ENCODE assay signal across 16 cellular contexts in the genomic region with DNA sequence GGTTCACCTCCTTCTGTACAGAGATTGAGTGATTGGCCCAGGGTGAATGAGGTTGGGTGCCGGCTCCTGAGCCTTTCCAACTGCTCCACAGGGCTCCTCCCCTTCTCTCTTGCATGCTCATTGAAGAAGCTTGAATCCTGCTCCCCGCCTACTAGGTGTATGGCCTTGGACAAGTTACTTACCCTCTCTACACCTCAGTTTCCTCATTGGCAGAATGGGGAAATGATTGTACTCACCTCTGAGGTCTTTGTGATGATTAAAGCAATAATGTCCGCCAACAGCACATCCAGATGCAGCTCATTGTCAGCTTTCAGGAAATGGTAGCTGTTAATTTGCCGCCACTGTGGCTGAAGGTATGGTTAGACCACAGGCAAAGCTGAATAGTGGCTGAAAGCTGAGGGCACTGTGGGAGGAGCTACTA.
A peak's percentile ranks its signal among the peaks of the same experiment; 100 is the strongest.
DNase-seq lines count a peak whose midpoint lies in the region; ATAC-seq, FAIRE-seq and TF ChIP-seq lines count a peak whose summit lies in the region.
"Had no signal": no experiment of that assay in that cellular context is flagged by ENCODE, and none has a peak within 500 bp of the region (broad histone marks: within the 10 kb centered on the region; RNA-seq: fewer than 3 reads in every experiment).

No MANE protein-coding gene starts in this region.

- H3K36me3 Mint-ChIP-seq in activated naive CD4-positive, alpha-beta T cell treated with anti-CD3 and anti-CD28 coated beads, Interleukin-2, amount 10 ng/mL, durations not matched to agents 7 days and 5 days: peaks cover 24% of the 10 kb centered on the region
- H3K36me3 Mint-ChIP-seq in activated naive CD4-positive, alpha-beta T cell treated with anti-CD3 and anti-CD28 coated beads for 36 hours (ENCODE audit: low read depth): peaks cover 18% of the 10 kb centered on the region
- peaks cover 10% of the 10 kb centered on the region for H3K36me3 Mint-ChIP-seq in activated naive CD8-positive, alpha-beta T cell treated with anti-CD3 and anti-CD28 coated beads, Interleukin-2, amount 50 U/mL, for 24 hours (ENCODE audit: low read depth)

- TF ChIP-seq POLR2A in NB4 (IDR thresholded peaks at IDR 0.05; ENCODE audit: extremely low read depth, insufficient read length): no peak
- no peak for TF ChIP-seq POLR2A in GM12892 (IDR thresholded peaks at IDR 0.05; ENCODE audit: low read depth, low read length)

- no peak for TF ChIP-seq CTCF in NB4 (IDR thresholded peaks at IDR 0.05; ENCODE audit: low read depth, low read length)

- intact Hi-C loops in activated naive CD4-positive, alpha-beta T cell treated with anti-CD3 and anti-CD28 coated beads for 36 hours (cut with micrococcal nuclease): no loop called here

- ATAC-seq in activated naive CD8-positive, alpha-beta T cell treated with anti-CD3 and anti-CD28 coated beads, Interleukin-2, amount 50 U/mL, for 24 hours: peak; percentile 66
- ATAC-seq in stimulated activated naive CD8-positive, alpha-beta T cell treated with anti-CD3 and anti-CD28 coated beads, Interleukin-15, amount 100 ng/mL, for 72 hours: peak; percentile 89
- ATAC-seq: lower lobe of right lung had no signal

- peaks cover 74% of the 10 kb centered on the region for H3K4me1 Mint-ChIP-seq in activated naive CD4-positive, alpha-beta T cell treated with anti-CD3 and anti-CD28 coated beads, Interleukin-2, amount 10 ng/mL, durations not matched to agents 7 days and 5 days
- peaks cover 20% of the 10 kb centered on the region for H3K4me1 Mint-ChIP-seq in activated naive CD4-positive, alpha-beta T cell treated with anti-CD3 and anti-CD28 coated beads for 36 hours (ENCODE audit: low read depth)
- H3K4me1 Mint-ChIP-seq in activated naive CD8-positive, alpha-beta T cell treated with anti-CD3 and anti-CD28 coated beads, Interleukin-2, amount 50 U/mL, for 24 hours: peaks cover 37% of the 10 kb centered on the region
- H3K4me1 Mint-ChIP-seq in stimulated activated naive CD8-positive, alpha-beta T cell treated with anti-CD3 and anti-CD28 coated beads, Interleukin-15, amount 100 ng/mL, for 72 hours: peaks cover 44% of the 10 kb centered on the region

- H3K27me3 Mint-ChIP-seq in activated naive CD4-positive, alpha-beta T cell treated with anti-CD3 and anti-CD28 coated beads, Interleukin-2, amount 10 ng/mL, durations not matched to agents 7 days and 5 days: no peaks in the 10 kb centered on the region
- H3K27me3 Mint-ChIP-seq in activated naive CD4-positive, alpha-beta T cell treated with anti-CD3 and anti-CD28 coated beads for 36 hours (ENCODE audit: low read depth): no peaks in the 10 kb centered on the region
- no peaks in the 10 kb centered on the region for H3K27me3 Mint-ChIP-seq in activated naive CD8-positive, alpha-beta T cell treated with anti-CD3 and anti-CD28 coated beads, Interleukin-2, amount 50 U/mL, for 24 hours
- H3K27me3 Mint-ChIP-seq in stimulated activated naive CD8-positive, alpha-beta T cell treated with anti-CD3 and anti-CD28 coated beads, Interleukin-15, amount 100 ng/mL, for 72 hours: no peaks in the 10 kb centered on the region

- DNase-seq in activated naive CD4-positive, alpha-beta T cell treated with anti-CD3 and anti-CD28 coated beads, Interleukin-2, amount 10 ng/mL, durations not matched to agents 7 days and 5 days: peak; percentile 72
- no peak for DNase-seq in activated naive CD4-positive, alpha-beta T cell treated with anti-CD3 and anti-CD28 coated beads for 36 hours
- peak; percentile 85 for DNase-seq in NB4 (ENCODE audit: low read depth)
- DNase-seq in activated naive CD8-positive, alpha-beta T cell treated with anti-CD3 and anti-CD28 coated beads, Interleukin-2, amount 50 U/mL, for 24 hours: peak; percentile 10
- DNase-seq in stimulated activated naive CD8-positive, alpha-beta T cell treated with anti-CD3 and anti-CD28 coated beads, Interleukin-15, amount 100 ng/mL, for 72 hours: peak; percentile 45 to 79
- DNase-seq in GM12892 (ENCODE audit: insufficient read length): no peak
- no peak for DNase-seq in AG08396 (ENCODE audit: low spot score)
- no peak for DNase-seq in C1 segment of cervical spinal cord (lab: John Stamatoyannopoulos, UW)
- DNase-seq: activated gamma-delta T cell treated with Interleukin-2 at 50 U/mL for 16 hours; hippocampal formation; lower lobe of right lung; NCI-H1105; NCI-H446 treated with DMSO at 0.1 percent for 48 hours; ovary; stimulated activated naive CD4-positive, alpha-beta T cell treated with Interleukin-2 at 50 U/mL for 16 hours had no signal

- H3K9me3 Mint-ChIP-seq in activated naive CD4-positive, alpha-beta T cell treated with anti-CD3 and anti-CD28 coated beads, Interleukin-2, amount 10 ng/mL, durations not matched to agents 7 days and 5 days: peaks cover 19% of the 10 kb centered on the region
- H3K9me3 Mint-ChIP-seq in activated naive CD4-positive, alpha-beta T cell treated with anti-CD3 and anti-CD28 coated beads for 36 hours: peaks cover 2% of the 10 kb centered on the region
- H3K9me3 Mint-ChIP-seq in activated naive CD8-positive, alpha-beta T cell treated with anti-CD3 and anti-CD28 coated beads, Interleukin-2, amount 50 U/mL, for 24 hours: peaks cover 4% of the 10 kb centered on the region
- peaks cover 9 to 12% of the 10 kb centered on the region in 2 donors for H3K9me3 Mint-ChIP-seq in stimulated activated naive CD8-positive, alpha-beta T cell treated with anti-CD3 and anti-CD28 coated beads, Interleukin-15, amount 100 ng/mL, for 72 hours

- no peak overlapping the region for H3K4me3 ChIP-seq in NB4 (ENCODE audit: low read depth, low read length)
- H3K4me3 ChIP-seq: lower lobe of right lung, ovary had no signal

- H3K4me3 Mint-ChIP-seq in activated naive CD4-positive, alpha-beta T cell treated with anti-CD3 and anti-CD28 coated beads, Interleukin-2, amount 10 ng/mL, durations not matched to agents 7 days and 5 days: no peak overlapping the region
- no peak overlapping the region for H3K4me3 Mint-ChIP-seq in activated naive CD4-positive, alpha-beta T cell treated with anti-CD3 and anti-CD28 coated beads for 36 hours
- no peak overlapping the region for H3K4me3 Mint-ChIP-seq in activated naive CD8-positive, alpha-beta T cell treated with anti-CD3 and anti-CD28 coated beads, Interleukin-2, amount 50 U/mL, for 24 hours
- H3K4me3 Mint-ChIP-seq in stimulated activated naive CD8-positive, alpha-beta T cell treated with anti-CD3 and anti-CD28 coated beads, Interleukin-15, amount 100 ng/mL, for 72 hours: peak overlapping the region; percentile 5 to 51

- CTCF ChIA-PET in activated naive CD4-positive, alpha-beta T cell treated with anti-CD3 and anti-CD28 coated beads, Interleukin-2, amount 10 ng/mL, durations not matched to agents 7 days and 5 days (lab: Charles Lee): interaction anchor here (0.6 to 1.6 kb wide), 3 partner anchors 9 to 251 kb away, joined by 3 to 4 read pairs (median 4); no protein-coding TSS in a partner anchor
- CTCF ChIA-PET in activated naive CD4-positive, alpha-beta T cell treated with anti-CD3 and anti-CD28 coated beads for 36 hours (lab: Charles Lee): no interaction called here

- peak overlapping the region; percentile 77 for H3K27ac Mint-ChIP-seq in activated naive CD4-positive, alpha-beta T cell treated with anti-CD3 and anti-CD28 coated beads, Interleukin-2, amount 10 ng/mL, durations not matched to agents 7 days and 5 days
- no peak overlapping the region for H3K27ac Mint-ChIP-seq in activated naive CD4-positive, alpha-beta T cell treated with anti-CD3 and anti-CD28 coated beads for 36 hours
- H3K27ac Mint-ChIP-seq in activated naive CD8-positive, alpha-beta T cell treated with anti-CD3 and anti-CD28 coated beads, Interleukin-2, amount 50 U/mL, for 24 hours: no peak overlapping the region
- H3K27ac Mint-ChIP-seq in stimulated activated naive CD8-positive, alpha-beta T cell treated with anti-CD3 and anti-CD28 coated beads, Interleukin-15, amount 100 ng/mL, for 72 hours: peak overlapping the region in 1 of 2 donors; percentile 90

- no peak for FAIRE-seq in GM12892 (lab: Jason Lieb, UNC)
- FAIRE-seq: TTC549 had no signal

Comparison
In these comparisons a context has a peak if more than half of its experiments do, and no peak if none do; other contexts are left out.
1. DNase-seq: peak in activated naive CD4-positive, alpha-beta T cell treated with anti-CD3 and anti-CD28 coated beads, Interleukin-2, amount 10 ng/mL, durations not matched to agents 7 days and 5 days (single experiment), NB4 (single experiment), activated naive CD8-positive, alpha-beta T cell treated with anti-CD3 and anti-CD28 coated beads, Interleukin-2, amount 50 U/mL, for 24 hours (single experiment) and stimulated activated naive CD8-positive, alpha-beta T cell treated with anti-CD3 and anti-CD28 coated beads, Interleukin-15, amount 100 ng/mL, for 72 hours (2 of 2); none in activated naive CD4-positive, alpha-beta T cell treated with anti-CD3 and anti-CD28 coated beads for 36 hours (single experiment), GM12892 (single experiment), AG08396 (single experiment) and C1 segment of cervical spinal cord (0 of 14).
2. H3K4me3 Mint-ChIP-seq: peak in stimulated activated naive CD8-positive, alpha-beta T cell treated with anti-CD3 and anti-CD28 coated beads, Interleukin-15, amount 100 ng/mL, for 72 hours (2 of 2); none in activated naive CD4-positive, alpha-beta T cell treated with anti-CD3 and anti-CD28 coated beads, Interleukin-2, amount 10 ng/mL, durations not matched to agents 7 days and 5 days (single experiment), activated naive CD4-positive, alpha-beta T cell treated with anti-CD3 and anti-CD28 coated beads for 36 hours (single experiment) and activated naive CD8-positive, alpha-beta T cell treated with anti-CD3 and anti-CD28 coated beads, Interleukin-2, amount 50 U/mL, for 24 hours (single experiment).